Comparison of ENCODE assay signal across 16 cellular contexts in genomic region chr12:122991623-122992275, GRCh38.
"Had no signal": no experiment of that assay in that cellular context is flagged by ENCODE, and none has a peak within 500 bp of the region (broad histone marks: within the 10 kb centered on the region; RNA-seq: fewer than 3 reads in every experiment).

No MANE protein-coding gene starts in this region.

- H3K9ac ChIP-seq: neural progenitor cell, parathyroid adenoma had no signal

- H2AFZ ChIP-seq: neural progenitor cell, parathyroid adenoma had no signal

- H3K36me3 ChIP-seq: neural progenitor cell, prostate gland had no signal

- H3K27ac ChIP-seq: dorsolateral prefrontal cortex, neural progenitor cell, parathyroid adenoma, prostate gland had no signal

- H3K4me2 ChIP-seq: neural progenitor cell had no signal

- H3K4me3 ChIP-seq: dorsolateral prefrontal cortex, neural progenitor cell, prostate gland had no signal

- H3K79me2 ChIP-seq: parathyroid adenoma had no signal

- H3K27me3 ChIP-seq: dorsolateral prefrontal cortex, neural progenitor cell had no signal

- DNase-seq: cortex of kidney; dorsolateral prefrontal cortex; effector CD8-positive, alpha-beta T cell; foreskin melanocyte; head of caudate nucleus; islet precursor cell; mesendoderm; naive B cell; occipital lobe; retina; stimulated activated naive CD4-positive, alpha-beta T cell treated with Interleukin-2 at 50 U/mL for 16 hours; trophoblast cell had no signal

- ATAC-seq: sciatic nerve had no signal

- H3K4me1 ChIP-seq: neural progenitor cell, parathyroid adenoma, prostate gland had no signal

- H3K9me3 ChIP-seq: prostate gland had no signal
